In the genomic region with DNA sequence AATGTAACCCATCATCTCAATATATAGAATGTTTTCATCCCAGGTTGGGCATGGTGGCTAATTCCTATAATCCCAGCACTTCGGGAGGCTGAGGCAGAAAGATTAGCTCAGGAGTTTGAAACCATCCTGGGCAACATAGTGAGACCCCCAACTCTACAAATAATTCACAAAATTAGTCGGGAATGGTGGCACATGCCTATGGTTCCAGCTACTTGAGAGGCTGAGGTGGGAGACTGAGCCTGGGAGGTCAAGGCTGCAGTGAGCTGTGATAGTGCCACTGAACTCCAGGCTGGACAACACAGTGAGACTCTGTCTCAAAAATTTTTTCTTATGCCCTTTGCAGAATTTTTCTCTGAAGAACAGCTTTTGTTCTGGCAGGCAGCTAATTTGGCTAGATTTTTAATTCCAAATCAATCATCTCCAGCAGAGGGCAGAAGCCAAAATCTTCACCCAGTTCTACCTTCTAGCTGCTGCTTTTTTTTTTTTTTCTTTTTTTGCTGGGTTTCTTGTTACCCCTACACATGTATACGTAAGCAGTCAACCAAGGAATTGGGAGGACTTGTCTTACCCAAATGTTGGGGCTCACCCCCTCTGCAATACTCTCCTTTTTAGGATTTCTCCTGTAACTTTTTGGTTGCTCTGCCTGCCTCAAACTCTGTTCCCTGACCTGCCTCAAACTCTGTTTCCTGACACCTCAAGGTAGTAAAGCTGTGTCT, we compare ENCODE assay signal across 8 cellular contexts. TPM values are rescaled to one million over a fixed set of nuclear protein-coding genes. Genes with fewer than 3 reads are reported as not detected.
DNase-seq lines count a peak whose midpoint lies in the region; ATAC-seq and TF ChIP-seq lines count a peak whose summit lies in the region.

No MANE protein-coding gene starts in this region.

- H3K27ac ChIP-seq in CD4-positive, CD25-positive, alpha-beta regulatory T cell (ENCODE audit: insufficient read depth, low read length, poor library complexity, severe bottlenecking) = no peak overlapping the region
- no peak overlapping the region for H3K27ac ChIP-seq in PC-3 (ENCODE audit: low read length)
- no peak overlapping the region for H3K27ac ChIP-seq in colonic mucosa

- H2AFZ ChIP-seq in PC-3 (ENCODE audit: low read length) = peak overlapping the region; percentile 54; the same call in 1 of the 2 replicates

- H3K4me1 Mint-ChIP-seq in CD4-positive, CD25-positive, alpha-beta regulatory T cell = peaks cover 0 to 23% (median 12%) of the 10 kb centered on the region in 4 donors

- no peaks in the 10 kb centered on the region for H3K27me3 Mint-ChIP-seq in CD4-positive, CD25-positive, alpha-beta regulatory T cell

- ATAC-seq in CD4-positive, CD25-positive, alpha-beta regulatory T cell (ENCODE audit: low read depth in 2 of 2) = no peak
- ATAC-seq in PC-3 (no peak), HG02884 (IDR thresholded peaks at IDR 0.05; ENCODE audit: unreplicated experiment) (no peak)

- TF ChIP-seq CTCF in GM13977 (IDR thresholded peaks at IDR 0.05; ENCODE audit: extremely low read depth, insufficient read depth, missing control alignments) (peak; percentile 41), PC-3 (conservative IDR thresholded peaks at IDR 0.05; ENCODE audit: low read depth, low read length) (peak; percentile 67), colonic mucosa (IDR thresholded peaks at IDR 0.05) (no peak)

- H3K4me3 ChIP-seq in CD4-positive, CD25-positive, alpha-beta regulatory T cell (ENCODE audit: low read depth, low read length) = no peak overlapping the region
- no peak overlapping the region for H3K4me3 ChIP-seq in PC-3 (ENCODE audit: low read length)
- H3K4me3 ChIP-seq in colonic mucosa = no peak overlapping the region

- no peaks in the 10 kb centered on the region for H3K9me3 ChIP-seq in CD4-positive, CD25-positive, alpha-beta regulatory T cell (ENCODE audit: control insufficient read depth in 2 of 2, low read length in 2 of 2)
- H3K9me3 ChIP-seq in PC-3 (ENCODE audit: low read length) (no peaks in the 10 kb centered on the region), colonic mucosa (no peaks in the 10 kb centered on the region)

- H3K4me2 ChIP-seq in PC-3 (ENCODE audit: low read length) = no peak overlapping the region

- no peaks in the 10 kb centered on the region for H3F3A ChIP-seq in PC-3 (ENCODE audit: low read length, unreplicated experiment)

- in situ Hi-C loops in GM13977 (cut with MboI; ENCODE audit: low pct_unique_long_range_greater_than_20kb, low sequenced_read_pairs, unreplicated experiment) = no loop called here

- CTCF ChIA-PET in PC-3 (lab: Charles Lee) = interaction anchor here (0.6 to 1.4 kb wide), 9 partner anchors 15 to 934 kb away, joined by 3 to 11 read pairs (median 5); no protein-coding TSS in a partner anchor

- H3K9ac ChIP-seq in PC-3 (ENCODE audit: low read length) (no peak overlapping the region), colonic mucosa (ENCODE audit: low read depth in 2 of 2, low read length in 2 of 2) (no peak overlapping the region)

- peaks cover 17% of the 10 kb centered on the region for H3K4me1 ChIP-seq in CD4-positive, CD25-positive, alpha-beta regulatory T cell (ENCODE audit: control insufficient read depth, insufficient read depth, low read length, poor library complexity, severe bottlenecking)
- H3K4me1 ChIP-seq in PC-3 (ENCODE audit: insufficient read depth, low read length) = peaks cover 22% of the 10 kb centered on the region
- no peaks in the 10 kb centered on the region for H3K4me1 ChIP-seq in colonic mucosa

- DNase-seq in CD4-positive, CD25-positive, alpha-beta regulatory T cell = peak in 2 of 3 donors; percentile 39 to 66
- DNase-seq in GM13977 (ENCODE audit: low spot score) (peak; percentile 72), PC-3 (peak; percentile 58), glomerular visceral epithelial cell (ENCODE audit: extremely low spot score) (peak; percentile 20), UCSD-AML1 (lab: John Stamatoyannopoulos, UW; ENCODE audit: unreplicated experiment) (no peak), colonic mucosa (no peak), anterior cingulate cortex (lab: John Stamatoyannopoulos, UW) (no peak)

- peak overlapping the region in 1 of 3 donors; percentile 9 for H3K27ac Mint-ChIP-seq in CD4-positive, CD25-positive, alpha-beta regulatory T cell

- POLR2A ChIA-PET in PC-3 (lab: Charles Lee; ENCODE audit: unreplicated experiment) = interaction anchor here (0.6 to 0.7 kb wide), 4 partner anchors 21 to 113 kb away, joined by 3 to 5 read pairs (median 4); partner anchors contain the start of gene PIK3R3

- H3K4me3 Mint-ChIP-seq in CD4-positive, CD25-positive, alpha-beta regulatory T cell = peak overlapping the region in 2 of 4 donors; percentile 21 to 43

- H3K9me3 Mint-ChIP-seq in CD4-positive, CD25-positive, alpha-beta regulatory T cell = peaks cover 0 to 2% (median 0%) of the 10 kb centered on the region in 7 donors

- no peaks in the 10 kb centered on the region for H3K9me2 ChIP-seq in PC-3 (replicated peaks; ENCODE audit: low read length)

- H3K36me3 Mint-ChIP-seq in CD4-positive, CD25-positive, alpha-beta regulatory T cell = no peaks in the 10 kb centered on the region

- BruUV-seq in PC-3 (replicated peaks; lab: Mats Ljungman, UMichigan) = no TSS peak

- no peaks in the 10 kb centered on the region for H3K27me3 ChIP-seq in CD4-positive, CD25-positive, alpha-beta regulatory T cell (ENCODE audit: control insufficient read depth, insufficient read depth, low read length)
- H3K27me3 ChIP-seq in PC-3 (ENCODE audit: low read length) (no peaks in the 10 kb centered on the region), colonic mucosa (no peaks in the 10 kb centered on the region)

- H4K20me1 ChIP-seq in PC-3 (ENCODE audit: low read length) = no peaks in the 10 kb centered on the region

- no peaks in the 10 kb centered on the region for H3K36me3 ChIP-seq in CD4-positive, CD25-positive, alpha-beta regulatory T cell (ENCODE audit: control insufficient read depth, insufficient read depth, low read length)
- peaks cover 6% of the 10 kb centered on the region for H3K36me3 ChIP-seq in PC-3 (ENCODE audit: low read depth, low read length)
- H3K36me3 ChIP-seq in colonic mucosa = no peaks in the 10 kb centered on the region

- intact Hi-C loops in PC-3 (cut with micrococcal nuclease) = loop anchor here (2.0 to 10.0 kb wide), 2 partner anchors 60 to 104 kb away; partner anchors contain the start of genes LRRC41 and UQCRH
- intact Hi-C loops in colonic mucosa (cut with DNase I) = loop anchor here (10.0 kb wide), 1 partner anchor 100 kb away; the partner anchor contains the start of gene NSUN4

- H3K79me2 ChIP-seq in PC-3 (ENCODE audit: low read length) = peaks cover 21% of the 10 kb centered on the region

RNA-seq across cellular contexts. Expression of gene RAD54L, which starts 2.7 kb away (rescaled TPM):
- total RNA-seq in CD4-positive, CD25-positive, alpha-beta regulatory T cell = 0.67 TPM
- 1 to 10 TPM in 1 of 4 donors, under 1 TPM in 2, not detected in 1; 0.13 to 1.7 (median 0.16) TPM for polyA plus RNA-seq in CD4-positive, CD25-positive, alpha-beta regulatory T cell
- total RNA-seq in PC-3 (2014; rRNA removed) (26.0 and 29.4 TPM in 2 replicates), colonic mucosa (10 to 100 TPM in 1 of 2 donors, 1 to 10 TPM in 1; 5.9 to 27.5 TPM)

RNA-seq across cellular contexts. Expression of gene LURAP1, which starts 41.7 kb away (rescaled TPM):
- total RNA-seq in CD4-positive, CD25-positive, alpha-beta regulatory T cell = not detected
- not detected for polyA plus RNA-seq in CD4-positive, CD25-positive, alpha-beta regulatory T cell
- total RNA-seq in PC-3 (2014; rRNA removed) (0.29 TPM in 1 of 2 replicates, not detected in the other), colonic mucosa (1 to 10 TPM in 1 of 2 donors, under 1 TPM in 1; 0.80 to 1.1 TPM)

RNA-seq across cellular contexts. Expression of gene POMGNT1, which starts 46.6 kb away (rescaled TPM):
- 32.5 TPM for total RNA-seq in CD4-positive, CD25-positive, alpha-beta regulatory T cell
- polyA plus RNA-seq in CD4-positive, CD25-positive, alpha-beta regulatory T cell = 10 to 100 TPM; 28.9 to 35.8 (median 32.5) TPM
- total RNA-seq in PC-3 (2014; rRNA removed) = 84.8 and 92.5 TPM in 2 replicates
- total RNA-seq in colonic mucosa = 10 to 100 TPM; 20.9 to 38.9 TPM

RNA-seq across cellular contexts. Expression of gene LRRC41, which starts 58.6 kb away (rescaled TPM):
- 35.0 TPM for total RNA-seq in CD4-positive, CD25-positive, alpha-beta regulatory T cell
- polyA plus RNA-seq in CD4-positive, CD25-positive, alpha-beta regulatory T cell = 10 to 100 TPM; 45.8 to 51.3 (median 50.7) TPM
- 52.7 TPM in 2 replicates for total RNA-seq in PC-3 (2014; rRNA removed)
- 10 to 100 TPM; 49.3 to 55.8 TPM for total RNA-seq in colonic mucosa

RNA-seq across cellular contexts. Expression of gene UQCRH, which starts 58.7 kb away (rescaled TPM):
- total RNA-seq in CD4-positive, CD25-positive, alpha-beta regulatory T cell = 120 TPM
- 100 to 1,000 TPM; 299 to 357 (median 342) TPM for polyA plus RNA-seq in CD4-positive, CD25-positive, alpha-beta regulatory T cell
- 642 and 885 TPM in 2 replicates for total RNA-seq in PC-3 (2014; rRNA removed)
- total RNA-seq in colonic mucosa = 100 to 1,000 TPM; 451 to 502 TPM

Comparison
In these comparisons a context has a peak if more than half of its experiments do, and no peak if none do; other contexts are left out.
1. DNase-seq: peak in CD4-positive, CD25-positive, alpha-beta regulatory T cell (2 of 3), GM13977 (single experiment), PC-3 (single experiment) and glomerular visceral epithelial cell (single experiment); none in UCSD-AML1 (single experiment), colonic mucosa (single experiment) and anterior cingulate cortex (0 of 58).